Comparison of ENCODE assay signal across 31 cellular contexts in the genomic region with DNA sequence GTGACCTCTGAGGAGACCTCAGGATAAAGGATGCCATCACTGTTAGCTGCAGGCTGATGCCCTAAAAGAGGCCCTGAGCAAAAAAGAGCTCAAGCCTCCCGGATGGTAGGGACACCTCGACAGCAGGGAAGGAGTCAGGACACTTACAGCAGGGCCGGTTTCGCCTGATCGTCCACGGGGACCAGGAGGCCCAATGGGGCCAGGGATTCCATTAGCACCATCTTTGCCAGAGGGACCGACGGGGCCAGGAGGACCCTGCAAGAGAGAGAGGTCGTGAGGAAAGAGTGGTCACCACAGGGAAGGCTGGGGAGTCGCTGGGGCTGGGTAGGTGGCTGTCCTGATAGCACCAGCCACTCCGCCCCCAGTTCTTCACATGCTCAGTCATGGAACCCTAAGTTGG. TPM values are rescaled to one million over a fixed set of nuclear protein-coding genes. Genes with fewer than 3 reads are reported as not detected.
"Had no signal": no experiment of that assay in that cellular context is flagged by ENCODE, and none has a peak within 500 bp of the region (broad histone marks: within the 10 kb centered on the region; RNA-seq: fewer than 3 reads in every experiment).

No MANE protein-coding gene starts in this region.

- H3K4me1 Mint-ChIP-seq: neural progenitor cell had no signal

- H3K9me3 Mint-ChIP-seq: naive B cell; naive thymus-derived CD8-positive, alpha-beta T cell; natural killer cell treated with Interleukin-12 subunit alpha and Interleukin-12 subunit beta and Interleukin-15 and Interleukin-18, amount 100 ng/mL, for 72 hours; neural progenitor cell; stimulated activated effector memory CD8-positive, alpha-beta T cell treated with anti-CD3 and anti-CD28 coated beads, Interleukin-12 subunit alpha, Interleukin-12 subunit beta, amount 100 ng/mL, for 72 hours; stimulated activated naive B cell treated with anti-CD40 and anti-IgM and Interleukin-4, amounts not matched to agents 10 μg/mL and 1 μg/mL and 100 μg/mL, for 72 hours; stimulated activated naive CD8-positive, alpha-beta T cell treated with anti-CD3 and anti-CD28 coated beads, Interleukin-15, Interleukin-2, amounts not matched to agents 100 ng/mL and 50 ng/mL, for 24 hours had no signal

- H3K4me3 Mint-ChIP-seq: naive B cell; naive thymus-derived CD8-positive, alpha-beta T cell; natural killer cell treated with Interleukin-12 subunit alpha and Interleukin-12 subunit beta and Interleukin-15 and Interleukin-18, amount 100 ng/mL, for 72 hours; neural progenitor cell; stimulated activated effector memory CD8-positive, alpha-beta T cell treated with anti-CD3 and anti-CD28 coated beads, Interleukin-12 subunit alpha, Interleukin-12 subunit beta, amount 100 ng/mL, for 72 hours; stimulated activated naive B cell treated with anti-CD40 and anti-IgM and Interleukin-4, amounts not matched to agents 10 μg/mL and 1 μg/mL and 100 μg/mL, for 72 hours; stimulated activated naive CD8-positive, alpha-beta T cell treated with anti-CD3 and anti-CD28 coated beads, Interleukin-15, Interleukin-2, amounts not matched to agents 100 ng/mL and 50 ng/mL, for 24 hours had no signal

- H3K27me3 ChIP-seq: neural progenitor cell, ovary, stomach, thyroid gland, tibial nerve, upper lobe of left lung, vagina had no signal

- H3K4me3 ChIP-seq: neural progenitor cell, ovary, psoas muscle, skin epidermis, smooth muscle cell, stomach, thoracic aorta, thyroid gland, tibial nerve, upper lobe of left lung, vagina had no signal

- H3K36me3 ChIP-seq: neural progenitor cell, ovary, stomach, thoracic aorta, thyroid gland, tibial nerve, upper lobe of left lung, vagina had no signal

- H3K27ac Mint-ChIP-seq: natural killer cell treated with Interleukin-12 subunit alpha and Interleukin-12 subunit beta and Interleukin-15 and Interleukin-18, amount 100 ng/mL, for 72 hours; neural progenitor cell; stimulated activated effector memory CD8-positive, alpha-beta T cell treated with anti-CD3 and anti-CD28 coated beads, Interleukin-12 subunit alpha, Interleukin-12 subunit beta, amount 100 ng/mL, for 72 hours; stimulated activated naive B cell treated with anti-CD40 and anti-IgM and Interleukin-4, amounts not matched to agents 10 μg/mL and 1 μg/mL and 100 μg/mL, for 72 hours; stimulated activated naive CD8-positive, alpha-beta T cell treated with anti-CD3 and anti-CD28 coated beads, Interleukin-15, Interleukin-2, amounts not matched to agents 100 ng/mL and 50 ng/mL, for 24 hours had no signal

- DNase-seq: naive B cell; occipital lobe; ovary; posterior cingulate gyrus; psoas muscle; right cardiac atrium; stimulated activated CD4-positive, alpha-beta T cell treated with anti-CD3 and anti-CD28 coated beads, Interleukin-15, amount 100 ng/mL, for 24 hours; stimulated activated CD4-positive, alpha-beta T cell treated with anti-CD3 and anti-CD28 coated beads, Interleukin-2, amount 100 ng/mL, for 24 hours; stimulated activated CD4-positive, alpha-beta T cell treated with anti-CD3 and anti-CD28 coated beads, Interleukin-2, amount 100 ng/mL, for 48 hours; stimulated activated CD4-positive, alpha-beta T cell treated with anti-CD3 and anti-CD28 coated beads, Interleukin-4, amount 100 ng/mL, for 24 hours; stimulated activated naive B cell treated with anti-CD40 and anti-IgM and Interleukin-4, amounts not matched to agents 10 μg/mL and 1 μg/mL and 100 μg/mL, for 72 hours; stimulated activated naive CD4-positive, alpha-beta T cell treated with Interleukin-2 at 50 U/mL for 16 hours; stomach; thyroid gland; trophoblast cell had no signal

- H3K4me1 ChIP-seq: neural progenitor cell, parathyroid adenoma, psoas muscle, stomach, thyroid gland, tibial nerve, upper lobe of left lung, vagina had no signal

- H3K36me3 Mint-ChIP-seq: naive B cell; naive thymus-derived CD8-positive, alpha-beta T cell; natural killer cell treated with Interleukin-12 subunit alpha and Interleukin-12 subunit beta and Interleukin-15 and Interleukin-18, amount 100 ng/mL, for 72 hours; stimulated activated effector memory CD8-positive, alpha-beta T cell treated with anti-CD3 and anti-CD28 coated beads, Interleukin-12 subunit alpha, Interleukin-12 subunit beta, amount 100 ng/mL, for 72 hours had no signal

- H3K27ac ChIP-seq: neural progenitor cell, ovary, parathyroid adenoma, psoas muscle, skin epidermis, stomach, thoracic aorta, thyroid gland, tibial nerve, upper lobe of left lung, vagina had no signal

- H3K9me3 ChIP-seq: ovary, psoas muscle, stomach, thoracic aorta, thyroid gland, tibial nerve, upper lobe of left lung, vagina had no signal

- H3K27me3 Mint-ChIP-seq: natural killer cell treated with Interleukin-12 subunit alpha and Interleukin-12 subunit beta and Interleukin-15 and Interleukin-18, amount 100 ng/mL, for 72 hours; stimulated activated naive CD8-positive, alpha-beta T cell treated with anti-CD3 and anti-CD28 coated beads, Interleukin-15, Interleukin-2, amounts not matched to agents 100 ng/mL and 50 ng/mL, for 24 hours had no signal

- ATAC-seq: naive thymus-derived CD8-positive, alpha-beta T cell; natural killer cell treated with Interleukin-12 subunit alpha and Interleukin-12 subunit beta and Interleukin-15 and Interleukin-18, amount 100 ng/mL, for 72 hours; psoas muscle; right cardiac atrium; sciatic nerve; stimulated activated effector memory CD8-positive, alpha-beta T cell treated with anti-CD3 and anti-CD28 coated beads, Interleukin-12 subunit alpha, Interleukin-12 subunit beta, amount 100 ng/mL, for 72 hours; stimulated activated naive B cell treated with anti-CD40 and anti-IgM and Interleukin-4, amounts not matched to agents 10 μg/mL and 1 μg/mL and 100 μg/mL, for 72 hours had no signal

RNA-seq across cellular contexts. Expression of gene COL2A1, which starts 28.5 kb away (rescaled TPM):
- total RNA-seq: natural killer cell treated with Interleukin-12 subunit alpha and Interleukin-12 subunit beta and Interleukin-15 and Interleukin-18, amount 100 ng/mL, for 72 hours; renal cortical epithelial cell; right cardiac atrium; sciatic nerve; subcutaneous adipose tissue; thyroid gland; tibial nerve; ureter; vagina had no signal
- polyA plus RNA-seq: naive thymus-derived CD8-positive, alpha-beta T cell had no signal
